In genomic region chr1:41349361-41350054, GRCh38 we compare ENCODE assay signal across 15 cellular contexts. TPM values are rescaled to one million over a fixed set of nuclear protein-coding genes. Genes with fewer than 3 reads are reported as not detected.
DNase-seq lines count a peak whose midpoint lies in the region; ATAC-seq and TF ChIP-seq lines count a peak whose summit lies in the region.
"Had no signal": no experiment of that assay in that cellular context is flagged by ENCODE, and none has a peak within 500 bp of the region (broad histone marks: within the 10 kb centered on the region; RNA-seq: fewer than 3 reads in every experiment).

No MANE protein-coding gene starts in this region.

- no peaks in the 10 kb centered on the region for H3K9me3 Mint-ChIP-seq in natural killer cell
- no peaks in the 10 kb centered on the region for H3K9me3 Mint-ChIP-seq in natural killer cell treated with Interleukin-12 subunit alpha and Interleukin-12 subunit beta and Interleukin-15 and Interleukin-18, amount 100 ng/mL, for 72 hours
- peaks cover 3% of the 10 kb centered on the region; the same call in 1 of the 2 replicates for H3K9me3 Mint-ChIP-seq in WTC11
- H3K9me3 Mint-ChIP-seq: CD4-positive, alpha-beta T cell had no signal

- H3K9me3 ChIP-seq in sigmoid colon = no peaks in the 10 kb centered on the region

- no peak overlapping the region for H3K4me3 ChIP-seq in sigmoid colon
- H3K4me3 ChIP-seq: GM23248 had no signal

- H3K27ac ChIP-seq in sigmoid colon = no peak overlapping the region
- H3K27ac ChIP-seq: GM23248, HL-60 had no signal

- no peak for ATAC-seq in natural killer cell
- ATAC-seq in natural killer cell treated with Interleukin-12 subunit alpha and Interleukin-12 subunit beta and Interleukin-15 and Interleukin-18, amount 100 ng/mL, for 72 hours = no peak
- no peak for ATAC-seq in sciatic nerve
- ATAC-seq in WTC11 = no peak
- ATAC-seq: HCT116 had no signal

- POLR2A ChIA-PET in WTC11 (lab: Charles Lee) = no interaction called here

- H3K4me3 Mint-ChIP-seq in natural killer cell (no peak overlapping the region), WTC11 (no peak overlapping the region)
- H3K4me3 Mint-ChIP-seq in natural killer cell treated with Interleukin-12 subunit alpha and Interleukin-12 subunit beta and Interleukin-15 and Interleukin-18, amount 100 ng/mL, for 72 hours = no peak overlapping the region
- H3K4me3 Mint-ChIP-seq: B cell; CD4-positive, alpha-beta T cell had no signal

- TF ChIP-seq POLR2A in sigmoid colon (IDR thresholded peaks at IDR 0.05) = no peak

- H3K27ac Mint-ChIP-seq in natural killer cell (no peak overlapping the region), WTC11 (no peak overlapping the region)
- H3K27ac Mint-ChIP-seq in natural killer cell treated with Interleukin-12 subunit alpha and Interleukin-12 subunit beta and Interleukin-15 and Interleukin-18, amount 100 ng/mL, for 72 hours = no peak overlapping the region
- H3K27ac Mint-ChIP-seq: B cell; CD4-positive, alpha-beta T cell had no signal

- H3K4me1 ChIP-seq in sigmoid colon = no peaks in the 10 kb centered on the region

- CTCF ChIA-PET in WTC11 (lab: Charles Lee) = interaction anchor here (1.3 to 1.6 kb wide), 3 partner anchors 11 to 67 kb away, joined by 3 to 4 read pairs (median 4); no protein-coding TSS in a partner anchor

- H3K27me3 ChIP-seq in sigmoid colon = no peaks in the 10 kb centered on the region

- WGBS in sigmoid colon, 2 donors = 90 to 93% methylated on average over 8 of the region's 8 CpGs

- peaks cover 18 to 40% of the 10 kb centered on the region in 2 donors for H3K27me3 Mint-ChIP-seq in natural killer cell (ENCODE audit: low read depth in 2 of 2)
- H3K27me3 Mint-ChIP-seq in natural killer cell treated with Interleukin-12 subunit alpha and Interleukin-12 subunit beta and Interleukin-15 and Interleukin-18, amount 100 ng/mL, for 72 hours = peaks cover 0 to 30% of the 10 kb centered on the region in 2 donors
- peaks cover 6% of the 10 kb centered on the region; the same call in 1 of the 2 replicates for H3K27me3 Mint-ChIP-seq in WTC11 (ENCODE audit: low read depth)

- peaks cover 38 to 42% of the 10 kb centered on the region in 2 donors for H3K4me1 Mint-ChIP-seq in natural killer cell
- peaks cover 31 to 32% of the 10 kb centered on the region in 2 donors for H3K4me1 Mint-ChIP-seq in natural killer cell treated with Interleukin-12 subunit alpha and Interleukin-12 subunit beta and Interleukin-15 and Interleukin-18, amount 100 ng/mL, for 72 hours (ENCODE audit: low read depth in 2 of 2)
- H3K4me1 Mint-ChIP-seq in WTC11 = peaks cover 8% of the 10 kb centered on the region

- no peak for TF ChIP-seq EP300 in sigmoid colon (IDR thresholded peaks at IDR 0.05)

- no peak for TF ChIP-seq CTCF in natural killer cell (IDR thresholded peaks at IDR 0.05)
- TF ChIP-seq CTCF in WTC11 (IDR thresholded peaks at IDR 0.05) = no peak
- TF ChIP-seq CTCF in sigmoid colon (IDR thresholded peaks at IDR 0.05) = no peak

- no peaks in the 10 kb centered on the region for H3K36me3 ChIP-seq in sigmoid colon

- intact Hi-C loops in natural killer cell (cut with micrococcal nuclease) (loop anchor here (10.0 kb wide), 1 partner anchor 45 kb away; no protein-coding TSS in a partner anchor), sciatic nerve (cut with DNase I) (no loop called here), sigmoid colon (cut with DNase I) (no loop called here)

- peak; percentile 2 for DNase-seq in natural killer cell
- no peak for DNase-seq in natural killer cell treated with Interleukin-12 subunit alpha and Interleukin-12 subunit beta and Interleukin-15 and Interleukin-18, amount 100 ng/mL, for 72 hours (ENCODE audit: low spot score)
- DNase-seq in islet precursor cell = peak; percentile 25
- peak; percentile 36 for DNase-seq in sciatic nerve (ENCODE audit: low spot score)
- DNase-seq in ureter (ENCODE audit: low spot score) = no peak
- DNase-seq in WTC11 (ENCODE audit: low spot score) = no peak
- DNase-seq in sigmoid colon = no peak
- DNase-seq: C1 segment of cervical spinal cord, Calu3, DMS 273 treated with DMSO at 0.1 percent for 48 hours, GM23248 had no signal

- no peaks in the 10 kb centered on the region for H3K36me3 Mint-ChIP-seq in natural killer cell
- no peaks in the 10 kb centered on the region for H3K36me3 Mint-ChIP-seq in natural killer cell treated with Interleukin-12 subunit alpha and Interleukin-12 subunit beta and Interleukin-15 and Interleukin-18, amount 100 ng/mL, for 72 hours
- H3K36me3 Mint-ChIP-seq in WTC11 = no peaks in the 10 kb centered on the region

TF ChIP-seq in WTC11, 78 proteins besides CTCF, POLR2A, EP300 and RAD21 (continues in another document):
- TF ChIP-seq CREM (CRISPR knock-in tag; IDR thresholded peaks at IDR 0.05) (no peak), MXD4 (CRISPR knock-in tag; IDR thresholded peaks at IDR 0.05; ENCODE audit: borderline replicate concordance) (no peak), GRHL2 (CRISPR knock-in tag; IDR thresholded peaks at IDR 0.05; ENCODE audit: insufficient replicate concordance, severe bottlenecking) (no peak), RORB (CRISPR knock-in tag; IDR thresholded peaks at IDR 0.05) (no peak), MLX (CRISPR knock-in tag; IDR thresholded peaks at IDR 0.05) (no peak), ARID4B (CRISPR knock-in tag; IDR thresholded peaks at IDR 0.05; ENCODE audit: borderline replicate concordance) (no peak), PRDM15 (CRISPR knock-in tag; IDR thresholded peaks at IDR 0.05) (no peak), NR2C2 (CRISPR knock-in tag; IDR thresholded peaks at IDR 0.05) (no peak), GTF2I (CRISPR knock-in tag; conservative IDR thresholded peaks at IDR 0.05) (no peak), PRRX2 (CRISPR knock-in tag; IDR thresholded peaks at IDR 0.05) (no peak)

RNA-seq across cellular contexts. Expression of gene FOXO6, which starts 11.7 kb away (rescaled TPM):
- total RNA-seq in natural killer cell (1 to 10 TPM; 1.2 to 3.3 (median 1.7) TPM), sciatic nerve (1.7 TPM), ureter (8.6 TPM), WTC11 (2021) (5.4 to 7.4 TPM (median 7.0 TPM) in 3 replicates), sigmoid colon (1 to 10 TPM in 2 of 4 donors, under 1 TPM in 2; 0.49 to 1.4 (median 0.94) TPM)
- not detected for total RNA-seq in natural killer cell treated with Interleukin-12 subunit alpha and Interleukin-12 subunit beta and Interleukin-15 and Interleukin-18, amount 100 ng/mL, for 72 hours
- under 1 TPM in 1 of 3 donors, not detected in 2; 0.20 TPM for polyA plus RNA-seq in sigmoid colon
- total RNA-seq: GM23248 had no signal
- polyA plus RNA-seq: GM23248 had no signal

Comparison
In these comparisons a context has a peak if more than half of its experiments do, and no peak if none do; other contexts are left out.
1. DNase-seq: peak in natural killer cell (single experiment), islet precursor cell (single experiment) and sciatic nerve (single experiment); none in natural killer cell treated with Interleukin-12 subunit alpha and Interleukin-12 subunit beta and Interleukin-15 and Interleukin-18, amount 100 ng/mL, for 72 hours (single experiment), ureter (single experiment), WTC11 (single experiment) and sigmoid colon (single experiment).